ENCODE assay signal across 9 cellular contexts in genomic region chr19:55657004-55657747, GRCh38. TPM values are rescaled to one million over a fixed set of nuclear protein-coding genes. Genes with fewer than 3 reads are reported as not detected.
DNase-seq lines count a peak whose midpoint lies in the region; ATAC-seq and TF ChIP-seq lines count a peak whose summit lies in the region.
"Had no signal": no experiment of that assay in that cellular context is flagged by ENCODE, and none has a peak within 500 bp of the region (broad histone marks: within the 10 kb centered on the region; RNA-seq: fewer than 3 reads in every experiment).

No MANE protein-coding gene starts in this region.

- peaks cover 9% of the 10 kb centered on the region for H3K36me3 Mint-ChIP-seq in T-helper 17 cell (ENCODE audit: low read depth)

- H3K9me3 ChIP-seq in T-helper 17 cell (ENCODE audit: control insufficient read depth, low read length, poor library complexity, severe bottlenecking) (no peaks in the 10 kb centered on the region), skeletal muscle tissue (ENCODE audit: control insufficient read depth in 3 of 3, low read length in 3 of 3) (no peaks in the 10 kb centered on the region)

- peak overlapping the region in 2 of 3 donors; percentile 48 to 74 for H3K9ac ChIP-seq in skeletal muscle tissue (ENCODE audit: low read depth in 1 of 3, low read length in 3 of 3)

- peak; percentile 53 for DNase-seq in NCI-H2107 treated with DMSO at 0.1 percent for 48 hours (lab: John Stamatoyannopoulos, UW; ENCODE audit: unreplicated experiment)
- no peak for DNase-seq in NCI-H2107 (lab: John Stamatoyannopoulos, UW)
- DNase-seq in T-helper 17 cell = no peak
- DNase-seq in fibroblast of mammary gland (ENCODE audit: low read depth) = peak; percentile 39
- DNase-seq in UCSD-AML1 (lab: John Stamatoyannopoulos, UW; ENCODE audit: unreplicated experiment) = no peak
- DNase-seq: KBM-7 had no signal

- peaks cover 37 to 42% (median 40%) of the 10 kb centered on the region in 3 donors for H3K4me1 ChIP-seq in skeletal muscle tissue (ENCODE audit: control insufficient read depth in 3 of 3, insufficient read depth in 3 of 3, low read length in 3 of 3)

- ATAC-seq in T-helper 17 cell (no peak), GM21619 (IDR thresholded peaks at IDR 0.05; ENCODE audit: unreplicated experiment) (no peak), GM18517 (IDR thresholded peaks at IDR 0.05; ENCODE audit: unreplicated experiment) (no peak)

- peak overlapping the region; percentile 100 for H3K27ac Mint-ChIP-seq in T-helper 17 cell

- H3K4me3 Mint-ChIP-seq in T-helper 17 cell = peak overlapping the region; percentile 94

- peak overlapping the region; percentile 93 for H3K4me3 ChIP-seq in fibroblast of mammary gland (ENCODE audit: control insufficient read depth, low read depth, low read length)
- peak overlapping the region; percentile 87 to 91 (median 87) for H3K4me3 ChIP-seq in skeletal muscle tissue (ENCODE audit: low read length in 3 of 3)

- H3K4me1 Mint-ChIP-seq in T-helper 17 cell = peaks cover 46% of the 10 kb centered on the region

- no peaks in the 10 kb centered on the region for H3K27me3 ChIP-seq in skeletal muscle tissue (ENCODE audit: control insufficient read depth in 3 of 3, insufficient read depth in 3 of 3, low read length in 3 of 3)

- no peak for TF ChIP-seq CTCF in fibroblast of mammary gland (conservative IDR thresholded peaks at IDR 0.05; ENCODE audit: control insufficient read depth, insufficient read depth, low read depth, low read length)

- H3K27ac ChIP-seq in skeletal muscle tissue (ENCODE audit: low read depth, low read length) = no peak overlapping the region

- H3K27me3 Mint-ChIP-seq in T-helper 17 cell = no peaks in the 10 kb centered on the region

- H3K36me3 ChIP-seq in skeletal muscle tissue (ENCODE audit: control insufficient read depth in 3 of 3, insufficient read depth in 3 of 3, low read length in 3 of 3) = peaks cover 9 to 22% (median 19%) of the 10 kb centered on the region in 3 donors

RNA-seq across cellular contexts. Expression of gene U2AF2, which starts 2.3 kb away (rescaled TPM):
- total RNA-seq in T-helper 17 cell (100 to 1,000 TPM; 248 to 258 TPM), skeletal muscle tissue (52.2 TPM)

RNA-seq across cellular contexts. Expression of gene CCDC106, which starts 9.2 kb away (rescaled TPM):
- total RNA-seq in T-helper 17 cell = 1 to 10 TPM; 1.1 to 1.6 TPM
- total RNA-seq in skeletal muscle tissue = 3.1 TPM

RNA-seq across cellular contexts. Expression of gene ZNF581, which starts 13.7 kb away (rescaled TPM):
- total RNA-seq in T-helper 17 cell (10 to 100 TPM; 24.7 to 26.3 TPM), skeletal muscle tissue (17.2 TPM)

RNA-seq across cellular contexts. Expression of gene ZNF580, which starts 16.4 kb away (rescaled TPM):
- 10 to 100 TPM; 40.3 to 41.8 TPM for total RNA-seq in T-helper 17 cell
- total RNA-seq in skeletal muscle tissue = 2.1 TPM

RNA-seq across cellular contexts. Expression of gene EPN1, which starts 17.9 kb away (rescaled TPM):
- total RNA-seq in T-helper 17 cell (10 to 100 TPM; 42.5 to 44.1 TPM), skeletal muscle tissue (5.7 TPM)

Comparison
In these comparisons a context has a peak if more than half of its experiments do, and no peak if none do; other contexts are left out.
1. DNase-seq: peak in NCI-H2107 treated with DMSO at 0.1 percent for 48 hours (single experiment) and fibroblast of mammary gland (single experiment); none in NCI-H2107 (single experiment), T-helper 17 cell (0 of 3) and UCSD-AML1 (single experiment).